1 cellular context compared by ENCODE assay signal in genomic region chr1:205228052-205228451, GRCh38.
TF ChIP-seq lines count a peak whose summit lies in the region.

No MANE protein-coding gene starts in this region.

TF ChIP-seq in SK-N-SH, 30 proteins besides CTCF, POLR2A, EP300 and RAD21 (continued from another document):
- no peak for TF ChIP-seq TCF12 (IDR thresholded peaks at IDR 0.05)
